In genomic region chr16:81012974-81013373, GRCh38 we compare ENCODE assay signal across 4 cellular contexts.
"Had no signal": no experiment of that assay in that cellular context is flagged by ENCODE, and none has a peak within 500 bp of the region (broad histone marks: within the 10 kb centered on the region; RNA-seq: fewer than 3 reads in every experiment).

No MANE protein-coding gene starts in this region.

- H3K9me3 Mint-ChIP-seq: GM23338, H9 had no signal

- H3K27ac Mint-ChIP-seq: GM23338, H9 had no signal

- H2AFZ ChIP-seq: GM23338 had no signal

- DNase-seq: H9, HCEC 1CT, IMR-90 had no signal

- ATAC-seq: GM23338 had no signal

- H3K4me3 ChIP-seq: GM23338 had no signal

- H3K4me3 Mint-ChIP-seq: GM23338, H9 had no signal

- H3K4me2 ChIP-seq: GM23338 had no signal
